20 cellular contexts compared by ENCODE assay signal in genomic region chr20:47887477-47888080, GRCh38.
DNase-seq lines count a peak whose midpoint lies in the region; ATAC-seq and TF ChIP-seq lines count a peak whose summit lies in the region.
"Had no signal": no experiment of that assay in that cellular context is flagged by ENCODE, and none has a peak within 500 bp of the region (broad histone marks: within the 10 kb centered on the region; RNA-seq: fewer than 3 reads in every experiment).

No MANE protein-coding gene starts in this region.

- no peaks in the 10 kb centered on the region for H3K4me1 Mint-ChIP-seq in natural killer cell treated with Interleukin-12 subunit alpha and Interleukin-12 subunit beta and Interleukin-15 and Interleukin-18, amount 100 ng/mL, for 72 hours (ENCODE audit: low read depth in 2 of 2)
- H3K4me1 Mint-ChIP-seq in natural killer cell, result no peaks in the 10 kb centered on the region
- H3K4me1 Mint-ChIP-seq: CD14-positive monocyte; CD8-positive, alpha-beta memory T cell had no signal

- H3K4me3 Mint-ChIP-seq in natural killer cell treated with Interleukin-12 subunit alpha and Interleukin-12 subunit beta and Interleukin-15 and Interleukin-18, amount 100 ng/mL, for 72 hours, result no peak overlapping the region
- H3K4me3 Mint-ChIP-seq in natural killer cell, result no peak overlapping the region
- H3K4me3 Mint-ChIP-seq: CD14-positive monocyte; CD4-positive, alpha-beta T cell; CD8-positive, alpha-beta memory T cell had no signal

- no peak for ATAC-seq in natural killer cell treated with Interleukin-12 subunit alpha and Interleukin-12 subunit beta and Interleukin-15 and Interleukin-18, amount 100 ng/mL, for 72 hours
- ATAC-seq in natural killer cell, result no peak
- ATAC-seq: A549, HCT116 had no signal

- H3K9me3 Mint-ChIP-seq in natural killer cell treated with Interleukin-12 subunit alpha and Interleukin-12 subunit beta and Interleukin-15 and Interleukin-18, amount 100 ng/mL, for 72 hours, result no peaks in the 10 kb centered on the region
- H3K9me3 Mint-ChIP-seq in natural killer cell, result no peaks in the 10 kb centered on the region
- H3K9me3 Mint-ChIP-seq: CD14-positive monocyte; CD4-positive, alpha-beta T cell; CD8-positive, alpha-beta memory T cell had no signal

- H3K27me3 Mint-ChIP-seq in natural killer cell treated with Interleukin-12 subunit alpha and Interleukin-12 subunit beta and Interleukin-15 and Interleukin-18, amount 100 ng/mL, for 72 hours, result no peaks in the 10 kb centered on the region
- no peaks in the 10 kb centered on the region for H3K27me3 Mint-ChIP-seq in natural killer cell (ENCODE audit: low read depth in 2 of 2)
- H3K27me3 Mint-ChIP-seq: CD4-positive, alpha-beta T cell had no signal

- H3K27ac Mint-ChIP-seq in natural killer cell treated with Interleukin-12 subunit alpha and Interleukin-12 subunit beta and Interleukin-15 and Interleukin-18, amount 100 ng/mL, for 72 hours, result no peak overlapping the region
- H3K27ac Mint-ChIP-seq in natural killer cell, result no peak overlapping the region
- H3K27ac Mint-ChIP-seq: CD14-positive monocyte; CD4-positive, alpha-beta T cell; CD8-positive, alpha-beta memory T cell had no signal

- intact Hi-C loops in natural killer cell (cut with micrococcal nuclease) (no loop called here), posterior vena cava (cut with DNase I) (no loop called here)

- no peaks in the 10 kb centered on the region for H3K36me3 Mint-ChIP-seq in natural killer cell treated with Interleukin-12 subunit alpha and Interleukin-12 subunit beta and Interleukin-15 and Interleukin-18, amount 100 ng/mL, for 72 hours
- no peaks in the 10 kb centered on the region for H3K36me3 Mint-ChIP-seq in natural killer cell
- H3K36me3 Mint-ChIP-seq: CD14-positive monocyte; CD8-positive, alpha-beta memory T cell had no signal

- DNase-seq in activated effector memory CD4-positive, alpha-beta T cell treated with anti-CD3 and anti-CD28 coated beads, Interleukin-2, amount 50 U/mL, for 16 hours, result peak; percentile 49
- no peak for DNase-seq in activated effector memory CD4-positive, alpha-beta T cell treated with Interleukin-2 at 50 U/mL for 16 hours
- peak; percentile 1 for DNase-seq in natural killer cell treated with Interleukin-12 subunit alpha and Interleukin-12 subunit beta and Interleukin-15 and Interleukin-18, amount 100 ng/mL, for 72 hours (ENCODE audit: low spot score)
- DNase-seq in natural killer cell, result no peak
- peak; percentile 67 for DNase-seq in mesenteric fat pad (ENCODE audit: low spot score)
- peak; percentile 47 for DNase-seq in posterior vena cava (ENCODE audit: low spot score)
- DNase-seq in GOT3 (lab: John Stamatoyannopoulos, UW), result no peak
- DNase-seq in activated naive CD4-positive, alpha-beta T cell treated with anti-CD3 and anti-CD28 coated beads, Interleukin-2, amount 50 U/mL, for 16 hours, result no peak
- DNase-seq: 8988T; ACHN; AML-193; BE2C; CD4-positive, alpha-beta T cell; CD8-positive, alpha-beta memory T cell; DMS153; DND-41; H7 had no signal

- TF ChIP-seq CTCF in natural killer cell (IDR thresholded peaks at IDR 0.05), result no peak

Comparison
In these comparisons a context has a peak if more than half of its experiments do, and no peak if none do; other contexts are left out.
1. DNase-seq: peak in activated effector memory CD4-positive, alpha-beta T cell treated with anti-CD3 and anti-CD28 coated beads, Interleukin-2, amount 50 U/mL, for 16 hours (single experiment), natural killer cell treated with Interleukin-12 subunit alpha and Interleukin-12 subunit beta and Interleukin-15 and Interleukin-18, amount 100 ng/mL, for 72 hours (single experiment), mesenteric fat pad (single experiment) and posterior vena cava (single experiment); none in activated effector memory CD4-positive, alpha-beta T cell treated with Interleukin-2 at 50 U/mL for 16 hours (single experiment), natural killer cell (single experiment), GOT3 (single experiment) and activated naive CD4-positive, alpha-beta T cell treated with anti-CD3 and anti-CD28 coated beads, Interleukin-2, amount 50 U/mL, for 16 hours (single experiment).